In the genomic region with DNA sequence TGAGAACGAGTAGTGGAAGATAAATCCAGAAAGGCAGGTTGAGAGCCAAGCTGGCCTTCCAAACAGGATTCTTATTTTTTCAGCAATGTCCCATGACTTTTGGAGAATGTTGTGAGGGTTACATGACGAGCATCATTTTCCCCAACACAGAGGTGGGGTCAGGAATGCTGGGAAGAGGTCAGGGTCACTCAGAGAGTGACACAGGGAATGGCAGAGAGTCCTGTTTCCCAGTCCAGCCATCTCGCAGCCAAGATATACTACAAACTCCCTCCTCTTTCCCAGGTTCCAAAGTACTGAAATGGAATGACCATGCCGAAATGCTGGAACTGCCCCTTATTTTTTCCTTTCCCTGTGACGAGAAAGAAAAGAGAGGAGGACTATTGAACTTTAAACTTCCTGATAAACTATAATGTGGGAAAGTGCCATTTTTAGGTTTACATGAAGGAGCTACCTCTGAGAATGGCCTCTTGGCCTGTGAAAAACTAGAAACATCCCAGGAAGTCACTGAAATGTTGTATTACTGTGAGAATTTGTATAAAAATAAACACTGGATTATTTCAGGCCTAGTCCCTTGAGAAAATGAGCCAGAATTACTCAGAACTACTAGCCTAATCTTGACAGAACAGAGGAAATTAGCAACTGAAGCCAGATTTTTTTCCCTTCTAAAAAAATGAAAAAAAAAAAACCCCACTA, we compare ENCODE assay signal across 17 cellular contexts.
DNase-seq lines count a peak whose midpoint lies in the region; ATAC-seq and TF ChIP-seq lines count a peak whose summit lies in the region.
"Had no signal": no experiment of that assay in that cellular context is flagged by ENCODE, and none has a peak within 500 bp of the region (broad histone marks: within the 10 kb centered on the region; RNA-seq: fewer than 3 reads in every experiment).

No MANE protein-coding gene starts in this region.

- H3K4me1 Mint-ChIP-seq in activated CD4-positive, alpha-beta T cell treated with anti-CD3 and anti-CD28 coated beads for 36 hours: no peaks in the 10 kb centered on the region
- H3K4me1 Mint-ChIP-seq: activated CD4-positive, alpha-beta T cell treated with anti-CD3 and anti-CD28 coated beads, Interleukin-2, amount 10 ng/mL, durations not matched to agents 24 days and 14 days; CD4-positive, alpha-beta memory T cell had no signal

- H3K9me3 ChIP-seq in neuronal stem cell (replicated peaks in 1 of 2; ENCODE audit: control insufficient read depth in 2 of 2, insufficient read depth in 1 of 2, low read depth in 1 of 2, low read length in 2 of 2) (no peaks in the 10 kb centered on the region), uterus (no peaks in the 10 kb centered on the region), spleen (peaks cover 0 to 8% (median 0%) of the 10 kb centered on the region in 8 donors)

- H3K4me2 ChIP-seq in neuronal stem cell (ENCODE audit: insufficient read depth, low read length, poor library complexity, severe bottlenecking): no peak overlapping the region

- ATAC-seq in activated CD4-positive, alpha-beta T cell treated with anti-CD3 and anti-CD28 coated beads for 36 hours: no peak
- ATAC-seq: effector memory CD8-positive, alpha-beta T cell; stimulated activated naive CD8-positive, alpha-beta T cell treated with anti-CD3 and anti-CD28 coated beads, Interleukin-15, Interleukin-2, amounts not matched to agents 100 U/mL and 50 U/mL, for 24 hours had no signal

- H3K4me3 Mint-ChIP-seq in activated CD4-positive, alpha-beta T cell treated with anti-CD3 and anti-CD28 coated beads for 36 hours: no peak overlapping the region
- H3K4me3 Mint-ChIP-seq: activated CD4-positive, alpha-beta T cell treated with anti-CD3 and anti-CD28 coated beads, Interleukin-2, amount 10 ng/mL, durations not matched to agents 24 days and 14 days; CD4-positive, alpha-beta memory T cell; effector memory CD8-positive, alpha-beta T cell had no signal

- DNase-seq in choroid plexus epithelial cell (ENCODE audit: low read depth) (peak; percentile 63), cardiac septum (ENCODE audit: low spot score) (peak; percentile 56), neuronal stem cell (ENCODE audit: low spot score) (no peak), uterus (no peak), spleen (no peak), SHP77 (lab: John Stamatoyannopoulos, UW) (no peak), superior temporal gyrus (ENCODE audit: extremely low spot score) (no peak)
- DNase-seq in activated CD4-positive, alpha-beta T cell treated with anti-CD3 and anti-CD28 coated beads for 36 hours: no peak
- DNase-seq: activated CD4-positive, alpha-beta T cell treated with anti-CD3 and anti-CD28 coated beads, Interleukin-2, amount 10 ng/mL, durations not matched to agents 24 days and 14 days; activated T-cell treated with anti-CD3 and anti-CD28 coated beads, Interleukin-2, amount 50 U/mL, for 48 hours; CD4-positive, alpha-beta memory T cell; effector memory CD8-positive, alpha-beta T cell; EL; NCI-H1436 treated with DMSO at 0.1 percent for 48 hours; NCI-H526 treated with DMSO at 0.1 percent for 48 hours; RPMI8226; stimulated activated naive CD8-positive, alpha-beta T cell treated with anti-CD3 and anti-CD28 coated beads, Interleukin-15, Interleukin-2, amounts not matched to agents 100 U/mL and 50 U/mL, for 24 hours had no signal

- no CpG with 5 or more reads among the region's 5 CpGs for WGBS in neuronal stem cell (ENCODE audit: extremely low coverage in 2 of 2, insufficient read length in 2 of 2, insufficient replicate concordance in 1 of 2), 2 donors
- WGBS in spleen, 5 donors: 56 to 76% (median 73%) methylated on average over 5 of the region's 5 CpGs

- no peak overlapping the region for H2BK15ac ChIP-seq in neuronal stem cell (ENCODE audit: low read length)

- intact Hi-C loops in cardiac septum (cut with DNase I) (loop anchor here (1.0 kb wide), 1 partner anchor 56 kb away; no protein-coding TSS in a partner anchor), uterus (cut with DNase I; ENCODE audit: low total_unique reads) (no loop called here), spleen (cut with DNase I; ENCODE audit: low total_unique reads) (no loop called here)
- intact Hi-C loops in activated CD4-positive, alpha-beta T cell treated with anti-CD3 and anti-CD28 coated beads for 36 hours (cut with DNase I, micrococcal nuclease): no loop called here

- TF ChIP-seq POLR2A in uterus (IDR thresholded peaks at IDR 0.05) (no peak), spleen (IDR thresholded peaks at IDR 0.05) (no peak)

- no peak overlapping the region for H2BK12ac ChIP-seq in neuronal stem cell (ENCODE audit: low read length)

- no peak for TF ChIP-seq CTCF in choroid plexus epithelial cell (conservative IDR thresholded peaks at IDR 0.05; ENCODE audit: low read depth, low read length)
- TF ChIP-seq CTCF in uterus (IDR thresholded peaks at IDR 0.05): no peak
- no peak for TF ChIP-seq CTCF in spleen (IDR thresholded peaks at IDR 0.05 in 8 of 11, conservative IDR thresholded peaks at IDR 0.05 in 3 of 11)

- H4K8ac ChIP-seq in neuronal stem cell (ENCODE audit: low read depth, low read length): no peak overlapping the region

- H3K36me3 Mint-ChIP-seq in activated CD4-positive, alpha-beta T cell treated with anti-CD3 and anti-CD28 coated beads for 36 hours (ENCODE audit: low read depth): no peaks in the 10 kb centered on the region
- H3K36me3 Mint-ChIP-seq: CD4-positive, alpha-beta memory T cell had no signal

- H3K4ac ChIP-seq in neuronal stem cell (ENCODE audit: low read length): no peak overlapping the region

- no peak overlapping the region for H3K4me3 ChIP-seq in choroid plexus epithelial cell (ENCODE audit: low read depth, low read length)
- no peak overlapping the region for H3K4me3 ChIP-seq in neuronal stem cell (ENCODE audit: low read length in 2 of 2)
- H3K4me3 ChIP-seq in uterus: no peak overlapping the region
- H3K4me3 ChIP-seq in spleen: no peak overlapping the region

- H3K9me3 Mint-ChIP-seq in activated CD4-positive, alpha-beta T cell treated with anti-CD3 and anti-CD28 coated beads for 36 hours (ENCODE audit: low read depth): peaks cover 3% of the 10 kb centered on the region
- H3K9me3 Mint-ChIP-seq: activated CD4-positive, alpha-beta T cell treated with anti-CD3 and anti-CD28 coated beads, Interleukin-2, amount 10 ng/mL, durations not matched to agents 24 days and 14 days had no signal

- H2BK120ac ChIP-seq in neuronal stem cell (ENCODE audit: low read depth, low read length): no peak overlapping the region

- H3K36me3 ChIP-seq in neuronal stem cell (replicated peaks in 1 of 2; ENCODE audit: control insufficient read depth in 2 of 2, insufficient read depth in 2 of 2, low read length in 2 of 2) (no peaks in the 10 kb centered on the region), uterus (no peaks in the 10 kb centered on the region), spleen (no peaks in the 10 kb centered on the region)

- H2BK5ac ChIP-seq in neuronal stem cell (ENCODE audit: low read length): no peak overlapping the region

- H3K27ac ChIP-seq in neuronal stem cell (replicated peaks; ENCODE audit: low read length) (no peak overlapping the region), uterus (peak overlapping the region; percentile 51 to 75), spleen (no peak overlapping the region)

- no peak overlapping the region for H3K14ac ChIP-seq in neuronal stem cell (ENCODE audit: low read length)

- POLR2A ChIA-PET in activated CD4-positive, alpha-beta T cell treated with anti-CD3 and anti-CD28 coated beads for 36 hours (lab: Charles Lee): no interaction called here

- CTCF ChIA-PET in activated CD4-positive, alpha-beta T cell treated with anti-CD3 and anti-CD28 coated beads for 36 hours (lab: Charles Lee): no interaction called here

- no peak overlapping the region for H2AK5ac ChIP-seq in neuronal stem cell (ENCODE audit: low read depth, low read length)

- H3K27ac Mint-ChIP-seq in activated CD4-positive, alpha-beta T cell treated with anti-CD3 and anti-CD28 coated beads for 36 hours: no peak overlapping the region
- H3K27ac Mint-ChIP-seq: activated CD4-positive, alpha-beta T cell treated with anti-CD3 and anti-CD28 coated beads, Interleukin-2, amount 10 ng/mL, durations not matched to agents 24 days and 14 days; CD4-positive, alpha-beta memory T cell; effector memory CD8-positive, alpha-beta T cell had no signal

- H3K4me1 ChIP-seq in neuronal stem cell (ENCODE audit: control insufficient read depth in 2 of 2, insufficient read depth in 1 of 2, low read depth in 1 of 2, low read length in 2 of 2) (peaks cover 4 to 20% of the 10 kb centered on the region in 2 donors), uterus (peaks cover 0 to 7% of the 10 kb centered on the region in 2 donors), spleen (no peaks in the 10 kb centered on the region)

- no peaks in the 10 kb centered on the region for H3K27me3 Mint-ChIP-seq in activated CD4-positive, alpha-beta T cell treated with anti-CD3 and anti-CD28 coated beads for 36 hours
- H3K27me3 Mint-ChIP-seq: activated CD4-positive, alpha-beta T cell treated with anti-CD3 and anti-CD28 coated beads, Interleukin-2, amount 10 ng/mL, durations not matched to agents 24 days and 14 days; CD4-positive, alpha-beta memory T cell; effector memory CD8-positive, alpha-beta T cell had no signal

- no peaks in the 10 kb centered on the region for H3K79me1 ChIP-seq in neuronal stem cell (ENCODE audit: low read depth, low read length)

- no peak overlapping the region for H3K23ac ChIP-seq in neuronal stem cell (ENCODE audit: low read depth, low read length, poor library complexity)

- H3K18ac ChIP-seq in neuronal stem cell (ENCODE audit: low read length): no peak overlapping the region

- no peak overlapping the region for H4K91ac ChIP-seq in neuronal stem cell (ENCODE audit: low read depth, low read length, poor library complexity)

- no peaks in the 10 kb centered on the region for H3K27me3 ChIP-seq in neuronal stem cell (ENCODE audit: control insufficient read depth in 3 of 3, insufficient read depth in 3 of 3, low read depth in 1 of 3, low read length in 3 of 3)
- H3K27me3 ChIP-seq in uterus: no peaks in the 10 kb centered on the region
- H3K27me3 ChIP-seq in spleen (replicated peaks in 1 of 7): no peaks in the 10 kb centered on the region

- H3K9ac ChIP-seq in neuronal stem cell (ENCODE audit: low read depth, low read length, poor library complexity): no peak overlapping the region

- peak overlapping the region; percentile 67 for H2AFZ ChIP-seq in neuronal stem cell (ENCODE audit: low read length)

Comparison
In these comparisons a context has a peak if more than half of its experiments do, and no peak if none do; other contexts are left out.
1. DNase-seq: peak in choroid plexus epithelial cell (single experiment) and cardiac septum (single experiment); none in neuronal stem cell (single experiment), uterus (0 of 2), spleen (single experiment), SHP77 (0 of 2), superior temporal gyrus (single experiment) and activated CD4-positive, alpha-beta T cell treated with anti-CD3 and anti-CD28 coated beads for 36 hours (single experiment).
2. H3K27ac ChIP-seq: peak in uterus (2 of 2); none in neuronal stem cell (single experiment) and spleen (0 of 8).